Comparison of ENCODE assay signal across 22 cellular contexts in the genomic region with DNA sequence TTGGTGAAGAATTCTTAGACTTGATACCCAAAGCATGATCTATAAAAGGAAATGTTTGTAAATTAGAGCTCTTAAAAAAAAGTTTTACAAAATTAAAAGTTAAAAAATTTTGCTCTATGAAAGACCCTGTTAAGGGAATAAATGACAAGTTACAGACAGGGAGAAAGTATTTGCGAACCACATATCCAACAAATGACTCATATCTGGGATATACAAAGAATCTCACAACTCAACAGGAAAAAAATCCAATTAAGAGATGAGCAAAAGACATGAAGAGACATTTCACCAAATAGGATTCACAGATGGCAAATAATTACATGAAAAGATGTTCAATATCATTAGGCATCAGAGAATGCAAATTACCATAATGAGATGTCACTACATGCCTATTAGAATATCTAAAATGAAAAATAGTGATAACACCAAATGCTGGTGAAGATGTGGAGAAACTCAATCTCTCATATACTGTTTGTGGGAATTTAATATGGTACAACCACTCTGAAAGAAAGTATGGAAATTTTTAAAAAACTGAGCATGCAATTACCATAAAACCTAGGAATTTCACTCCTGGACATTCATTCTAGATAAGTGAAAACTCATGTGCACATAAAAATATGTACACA.
DNase-seq lines count a peak whose midpoint lies in the region; ATAC-seq and TF ChIP-seq lines count a peak whose summit lies in the region.
"Had no signal": no experiment of that assay in that cellular context is flagged by ENCODE, and none has a peak within 500 bp of the region (broad histone marks: within the 10 kb centered on the region; RNA-seq: fewer than 3 reads in every experiment).

No MANE protein-coding gene starts in this region.

- CTCF ChIA-PET in PC-3 (lab: Charles Lee) = no interaction called here

- H3K36me3 ChIP-seq in PC-3 (ENCODE audit: low read depth, low read length) (no peaks in the 10 kb centered on the region), suprapubic skin (no peaks in the 10 kb centered on the region)
- H3K36me3 ChIP-seq: left ventricle myocardium inferior, thoracic aorta had no signal

- 65% methylated on average over 1 of the region's 1 CpG for WGBS in suprapubic skin
- 62 to 80% methylated on average over 1 of the region's 1 CpG for WGBS in lower leg skin, 2 donors

- H3K9me3 ChIP-seq in PC-3 (ENCODE audit: low read length) (0 out of 2 replicates have a peak, but pooled peaks cover 4% of the 10 kb centered on the region), suprapubic skin (no peaks in the 10 kb centered on the region)
- H3K9me3 ChIP-seq: thoracic aorta had no signal

- POLR2A ChIA-PET in PC-3 (lab: Charles Lee; ENCODE audit: unreplicated experiment) = interaction anchor here (0.6 to 1.1 kb wide), 2 partner anchors 8 to 12 kb away, joined by 3 read pairs; no protein-coding TSS in a partner anchor

- H3K79me2 ChIP-seq in PC-3 (ENCODE audit: low read length) = no peaks in the 10 kb centered on the region

- no peaks in the 10 kb centered on the region for H3K9me2 ChIP-seq in PC-3 (replicated peaks; ENCODE audit: low read length)

- H3K27me3 ChIP-seq in PC-3 (ENCODE audit: low read length) = no peaks in the 10 kb centered on the region
- no peaks in the 10 kb centered on the region for H3K27me3 ChIP-seq in suprapubic skin

- H3K4me2 ChIP-seq in PC-3 (ENCODE audit: low read length) = no peak overlapping the region
- H3K4me2 ChIP-seq: GM23338 had no signal

- H3F3A ChIP-seq in PC-3 (ENCODE audit: low read length, unreplicated experiment) = peaks cover 5% of the 10 kb centered on the region

- DNase-seq in ELR (ENCODE audit: low read depth) (peak; percentile 63), PC-3 (peak; percentile 49), epithelial cell of esophagus (ENCODE audit: low read depth) (peak; percentile 22), renal cortical epithelial cell (ENCODE audit: low read depth) (peak; percentile 48), suprapubic skin (ENCODE audit: low spot score in 2 of 2) (no peak), lower leg skin (ENCODE audit: low spot score in 2 of 2) (no peak)
- DNase-seq in NK-92 treated with Interleukin-12 subunit alpha and Interleukin-12 subunit beta, amount 100 ng/mL, for 24 hours (lab: John Stamatoyannopoulos, UW) = no peak
- DNase-seq: activated CD4-positive, alpha-beta T cell treated with anti-CD3 and anti-CD28 coated beads for 36 hours; activated naive CD4-positive, alpha-beta T cell treated with Interleukin-2 at 50 U/mL for 16 hours; activated T-cell treated with anti-CD3 and anti-CD28 coated beads, Interleukin-2, amount 50 U/mL, for 48 hours; dermis blood vessel endothelial cell; DMS79 treated with DMSO at 0.1 percent for 48 hours; left ventricle myocardium inferior; NCI-H1436; NCI-H69; psoas muscle; SHP77 treated with DMSO at 0.1 percent for 48 hours; stimulated activated CD4-positive, alpha-beta T cell treated with anti-CD3 and anti-CD28 coated beads, Interleukin-4, amount 100 ng/mL, for 1 hour; stimulated activated naive CD4-positive, alpha-beta T cell had no signal

- TF ChIP-seq CTCF in PC-3 (conservative IDR thresholded peaks at IDR 0.05; ENCODE audit: low read depth, low read length) (no peak), epithelial cell of esophagus (IDR thresholded peaks at IDR 0.05; ENCODE audit: insufficient read depth, low read depth, low read length, missing control alignments) (no peak), suprapubic skin (IDR thresholded peaks at IDR 0.05) (no peak), lower leg skin (IDR thresholded peaks at IDR 0.05) (no peak)

- no TSS peak for BruUV-seq in PC-3 (replicated peaks; lab: Mats Ljungman, UMichigan)

- TF ChIP-seq EP300 in suprapubic skin (IDR thresholded peaks at IDR 0.05) = no peak

- H3K9ac ChIP-seq in PC-3 (ENCODE audit: low read length) = no peak overlapping the region

- H3K27ac ChIP-seq in PC-3 (ENCODE audit: low read length) (0 out of 2 replicates have a peak overlapping the region, but pooled peaks have one; percentile 11), suprapubic skin (no peak overlapping the region)
- H3K27ac ChIP-seq: left ventricle myocardium inferior, psoas muscle, thoracic aorta had no signal

- intact Hi-C loops in PC-3 (cut with micrococcal nuclease) = loop anchor here (2.0 to 5.0 kb wide), 3 partner anchors 46 to 163 kb away; no protein-coding TSS in a partner anchor
- intact Hi-C loops in lower leg skin (cut with DNase I; ENCODE audit: low total_unique reads) = no loop called here

- H3K4me1 ChIP-seq in PC-3 (ENCODE audit: insufficient read depth, low read length) (peaks cover 40% of the 10 kb centered on the region), suprapubic skin (no peaks in the 10 kb centered on the region)
- H3K4me1 ChIP-seq: left ventricle myocardium inferior, psoas muscle had no signal

- TF ChIP-seq POLR2A in suprapubic skin (IDR thresholded peaks at IDR 0.05) (no peak), lower leg skin (IDR thresholded peaks at IDR 0.05) (no peak)

- ATAC-seq in PC-3 (peak; percentile 50), GM19351 (IDR thresholded peaks at IDR 0.05; ENCODE audit: unreplicated experiment) (no peak)
- ATAC-seq: activated CD4-positive, alpha-beta T cell treated with anti-CD3 and anti-CD28 coated beads for 36 hours; GM23338; psoas muscle had no signal

- H3K4me3 ChIP-seq in PC-3 (ENCODE audit: low read length) = no peak overlapping the region
- H3K4me3 ChIP-seq in epithelial cell of esophagus (ENCODE audit: low read length) = no peak overlapping the region
- H3K4me3 ChIP-seq in suprapubic skin = no peak overlapping the region
- H3K4me3 ChIP-seq in lower leg skin (ENCODE audit: low read depth, poor library complexity, severe bottlenecking) = no peak overlapping the region
- H3K4me3 ChIP-seq: GM23338, left ventricle myocardium inferior, psoas muscle, thoracic aorta had no signal

- no peak overlapping the region for H2AFZ ChIP-seq in PC-3 (ENCODE audit: low read length)
- H2AFZ ChIP-seq: GM23338 had no signal

- no peaks in the 10 kb centered on the region for H4K20me1 ChIP-seq in PC-3 (ENCODE audit: low read length)

Comparison
In these comparisons a context has a peak if more than half of its experiments do, and no peak if none do; other contexts are left out.
1. DNase-seq: peak in ELR (single experiment), PC-3 (single experiment), epithelial cell of esophagus (single experiment) and renal cortical epithelial cell (single experiment); none in NK-92 treated with Interleukin-12 subunit alpha and Interleukin-12 subunit beta, amount 100 ng/mL, for 24 hours (single experiment), suprapubic skin (0 of 2) and lower leg skin (0 of 2).